14 cellular contexts compared by ENCODE assay signal in the genomic region with DNA sequence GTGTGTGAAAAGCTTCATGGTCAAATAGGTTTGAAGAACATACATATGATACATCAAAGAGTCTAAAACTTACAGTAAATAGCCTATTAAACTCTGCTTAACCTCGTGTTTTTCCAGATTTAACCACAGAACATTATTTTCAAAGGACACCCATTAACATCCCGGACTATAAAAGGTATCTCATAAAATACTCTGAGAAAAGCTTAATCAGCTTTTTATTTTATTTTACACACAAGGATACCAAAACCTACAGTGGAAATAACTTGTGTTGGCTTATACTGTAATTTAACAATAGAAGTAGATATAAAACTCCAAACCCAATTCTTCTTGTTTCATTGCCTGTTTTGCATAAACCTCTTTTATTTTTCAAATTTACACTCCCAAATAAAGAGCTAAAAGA. TPM values are rescaled to one million over a fixed set of nuclear protein-coding genes. Genes with fewer than 3 reads are reported as not detected.
DNase-seq lines count a peak whose midpoint lies in the region; ATAC-seq and TF ChIP-seq lines count a peak whose summit lies in the region.
"Had no signal": no experiment of that assay in that cellular context is flagged by ENCODE, and none has a peak within 500 bp of the region (broad histone marks: within the 10 kb centered on the region; RNA-seq: fewer than 3 reads in every experiment).

No MANE protein-coding gene starts in this region.

- H3K9me3 ChIP-seq in GM23248 (ENCODE audit: low read depth) (no peaks in the 10 kb centered on the region), OCI-LY7 (ENCODE audit: low read length) (no peaks in the 10 kb centered on the region)
- H3K9me3 ChIP-seq: Caco-2 had no signal

- no peaks in the 10 kb centered on the region for H3K27me3 Mint-ChIP-seq in central memory CD8-positive, alpha-beta T cell
- no peaks in the 10 kb centered on the region for H3K27me3 Mint-ChIP-seq in mesothelial cell of epicardium (ENCODE audit: low read depth)
- no peaks in the 10 kb centered on the region for H3K27me3 Mint-ChIP-seq in activated CD8-positive, alpha-beta T cell treated with anti-CD3 and anti-CD28 coated beads, Interleukin-2, amount 10 ng/mL, durations not matched to agents 7 days and 5 days (ENCODE audit: low read depth)
- H3K27me3 Mint-ChIP-seq: CD4-positive, alpha-beta T cell had no signal

- no peak overlapping the region for H3K4me2 ChIP-seq in GM23248 (ENCODE audit: unreplicated experiment)
- no peak overlapping the region for H3K4me2 ChIP-seq in OCI-LY7 (ENCODE audit: low read length)

- in situ Hi-C loops in GM23248 (cut with MboI): no loop called here

- no peak for ATAC-seq in central memory CD8-positive, alpha-beta T cell (replicated peaks; ENCODE audit: extremely low read depth, poor library complexity, severe bottlenecking)
- no peak for ATAC-seq in activated CD8-positive, alpha-beta T cell treated with anti-CD3 and anti-CD28 coated beads, Interleukin-2, amount 10 ng/mL, durations not matched to agents 7 days and 5 days

- H4K20me1 ChIP-seq in GM23248 (ENCODE audit: insufficient read depth) (no peaks in the 10 kb centered on the region), OCI-LY7 (ENCODE audit: insufficient read depth, low read length) (no peaks in the 10 kb centered on the region)

- intact Hi-C loops in OCI-LY7 (cut with micrococcal nuclease; ENCODE audit: unreplicated experiment): no loop called here

- 72 to 76% methylated on average over 2 of the region's 2 CpGs for WGBS in GM23248 (ENCODE audit: low coverage in 1 of 2, low lambda C conversion rate in 2 of 2, missing lambda C conversion rate in 2 of 2), 2 experiments

- CTCF ChIA-PET in OCI-LY7 (lab: Charles Lee; ENCODE audit: unreplicated experiment): no interaction called here
- CTCF ChIA-PET in activated CD8-positive, alpha-beta T cell treated with anti-CD3 and anti-CD28 coated beads, Interleukin-2, amount 10 ng/mL, durations not matched to agents 7 days and 5 days (lab: Charles Lee): interaction anchor here (1.4 kb wide), 1 partner anchor 87 kb away, joined by 5 read pairs; a partner anchor contains a TSS

- H3F3A ChIP-seq in GM23248 (ENCODE audit: insufficient read depth): peaks cover 37% of the 10 kb centered on the region

- H3K27ac ChIP-seq in GM23248 (peak overlapping the region; percentile 93; the same call in 1 of the 2 replicates), OCI-LY7 (ENCODE audit: low read depth, low read length, poor library complexity, severe bottlenecking) (no peak overlapping the region)
- H3K27ac ChIP-seq: C4-2B had no signal

- H3K27ac Mint-ChIP-seq in central memory CD8-positive, alpha-beta T cell (ENCODE audit: low read depth): peak overlapping the region; percentile 57
- peak overlapping the region; percentile 59 for H3K27ac Mint-ChIP-seq in mesothelial cell of epicardium
- no peak overlapping the region for H3K27ac Mint-ChIP-seq in activated CD8-positive, alpha-beta T cell treated with anti-CD3 and anti-CD28 coated beads, Interleukin-2, amount 10 ng/mL, durations not matched to agents 7 days and 5 days
- H3K27ac Mint-ChIP-seq: CD4-positive, alpha-beta T cell had no signal

- TF ChIP-seq CTCF in OCI-LY7 (conservative IDR thresholded peaks at IDR 0.05; ENCODE audit: low read length) (no peak), mesothelial cell of epicardium (IDR thresholded peaks at IDR 0.05; ENCODE audit: unreplicated experiment) (no peak)

- H3K4me3 ChIP-seq in GM23248: no peak overlapping the region
- no peak overlapping the region for H3K4me3 ChIP-seq in OCI-LY7 (ENCODE audit: low read depth, low read length, poor library complexity, severe bottlenecking)

- H3K4me3 Mint-ChIP-seq in central memory CD8-positive, alpha-beta T cell: no peak overlapping the region
- H3K4me3 Mint-ChIP-seq in mesothelial cell of epicardium: no peak overlapping the region
- H3K4me3 Mint-ChIP-seq in activated CD8-positive, alpha-beta T cell treated with anti-CD3 and anti-CD28 coated beads, Interleukin-2, amount 10 ng/mL, durations not matched to agents 7 days and 5 days: no peak overlapping the region
- H3K4me3 Mint-ChIP-seq: CD4-positive, alpha-beta T cell; H9 had no signal

- H3K4me1 ChIP-seq in GM23248 (ENCODE audit: insufficient read depth) (peaks cover 22% of the 10 kb centered on the region), OCI-LY7 (ENCODE audit: insufficient read depth, low read length, poor library complexity, severe bottlenecking) (no peaks in the 10 kb centered on the region)
- H3K4me1 ChIP-seq: Caco-2 had no signal

- H3K79me2 ChIP-seq in GM23248 (ENCODE audit: insufficient read depth) (peaks cover 38% of the 10 kb centered on the region), OCI-LY7 (ENCODE audit: insufficient read depth, low read depth, low read length) (no peaks in the 10 kb centered on the region)

- no peaks in the 10 kb centered on the region for H3K4me1 Mint-ChIP-seq in central memory CD8-positive, alpha-beta T cell
- peaks cover 8% of the 10 kb centered on the region for H3K4me1 Mint-ChIP-seq in mesothelial cell of epicardium
- H3K4me1 Mint-ChIP-seq in activated CD8-positive, alpha-beta T cell treated with anti-CD3 and anti-CD28 coated beads, Interleukin-2, amount 10 ng/mL, durations not matched to agents 7 days and 5 days (ENCODE audit: low read depth): no peaks in the 10 kb centered on the region
- H3K4me1 Mint-ChIP-seq: H9 had no signal

- H2AFZ ChIP-seq in GM23248: no peak overlapping the region
- H2AFZ ChIP-seq in OCI-LY7 (ENCODE audit: low read length): no peak overlapping the region

- no peak overlapping the region for H3K9ac ChIP-seq in GM23248

- BruUV-seq in OCI-LY7 (replicated peaks; lab: Mats Ljungman, UMichigan): TSS peak; percentile 38

- no peaks in the 10 kb centered on the region for H3K9me3 Mint-ChIP-seq in central memory CD8-positive, alpha-beta T cell
- peaks cover 10% of the 10 kb centered on the region for H3K9me3 Mint-ChIP-seq in mesothelial cell of epicardium
- no peaks in the 10 kb centered on the region for H3K9me3 Mint-ChIP-seq in activated CD8-positive, alpha-beta T cell treated with anti-CD3 and anti-CD28 coated beads, Interleukin-2, amount 10 ng/mL, durations not matched to agents 7 days and 5 days (ENCODE audit: insufficient read depth)
- H3K9me3 Mint-ChIP-seq: CD4-positive, alpha-beta T cell; H9 had no signal

- H3K9me2 ChIP-seq in GM23248 (ENCODE audit: insufficient read depth): no peaks in the 10 kb centered on the region
- H3K9me2 ChIP-seq in OCI-LY7 (ENCODE audit: insufficient read depth, low read length): no peaks in the 10 kb centered on the region

- peaks cover 83% of the 10 kb centered on the region for H3K36me3 Mint-ChIP-seq in central memory CD8-positive, alpha-beta T cell (ENCODE audit: insufficient read depth)
- H3K36me3 Mint-ChIP-seq in mesothelial cell of epicardium: peaks cover 63% of the 10 kb centered on the region
- peaks cover 60% of the 10 kb centered on the region for H3K36me3 Mint-ChIP-seq in activated CD8-positive, alpha-beta T cell treated with anti-CD3 and anti-CD28 coated beads, Interleukin-2, amount 10 ng/mL, durations not matched to agents 7 days and 5 days (ENCODE audit: low read depth)

- peaks cover 62% of the 10 kb centered on the region for H3K36me3 ChIP-seq in GM23248 (ENCODE audit: low read depth)
- H3K36me3 ChIP-seq in OCI-LY7 (ENCODE audit: insufficient read depth, low read length): peaks cover 96% of the 10 kb centered on the region

- no peak for DNase-seq in GM23248
- no peak for DNase-seq in OCI-LY7 (ENCODE audit: low spot score)
- no peak for DNase-seq in central memory CD8-positive, alpha-beta T cell (ENCODE audit: low spot score in 2 of 2)
- no peak for DNase-seq in mesothelial cell of epicardium (ENCODE audit: low spot score in 2 of 2, unreplicated experiment in 2 of 2)
- DNase-seq in GM19238 (ENCODE audit: insufficient read length, low spot score): no peak
- no peak for DNase-seq in germinal center (ENCODE audit: low spot score)
- DNase-seq in activated CD8-positive, alpha-beta T cell treated with anti-CD3 and anti-CD28 coated beads, Interleukin-2, amount 10 ng/mL, durations not matched to agents 7 days and 5 days: no peak
- DNase-seq in NCI-H510A (lab: John Stamatoyannopoulos, UW): no peak
- DNase-seq: AML-193; Caco-2; CD4-positive, alpha-beta T cell; H9; KBM-7 had no signal

- POLR2A ChIA-PET in OCI-LY7 (lab: Charles Lee): interaction anchor here (0.7 to 1.5 kb wide), 3 partner anchors 10 to 409 kb away, joined by 4 to 6 read pairs (median 4); no protein-coding TSS in a partner anchor
- POLR2A ChIA-PET in activated CD8-positive, alpha-beta T cell treated with anti-CD3 and anti-CD28 coated beads, Interleukin-2, amount 10 ng/mL, durations not matched to agents 7 days and 5 days (lab: Charles Lee): interaction anchor here (0.6 kb wide), 1 partner anchor 77 kb away, joined by 4 read pairs; no protein-coding TSS in a partner anchor

- no peaks in the 10 kb centered on the region for H3K27me3 ChIP-seq in GM23248 (replicated peaks; ENCODE audit: insufficient read depth)

RNA-seq across cellular contexts. Expression of a gene that starts 49.8 kb away (rescaled TPM):
- total RNA-seq in GM23248 (2014; rRNA removed; shearing (Covaris generic)): 0.51 and 0.65 TPM in 2 replicates
- 0.28 and 0.44 TPM in 2 replicates for polyA plus RNA-seq in GM23248 (2016; fragmentation: Nextera tagmentation; extraction: Ambion mirVana)
- 0.82 and 2.6 TPM in 2 replicates for total RNA-seq in OCI-LY7 (2014; rRNA removed; shearing (Covaris generic))
- total RNA-seq in OCI-LY7 (2022) (1.8 and 3.3 TPM in 2 replicates), mesothelial cell of epicardium (2.6 to 2.9 TPM (median 2.9 TPM) in 3 replicates)
- total RNA-seq in activated CD8-positive, alpha-beta T cell treated with anti-CD3 and anti-CD28 coated beads, Interleukin-2, amount 10 ng/mL, durations not matched to agents 7 days and 5 days: 1 to 10 TPM; 2.6 to 3.0 TPM
